Comparison of ENCODE assay signal across 31 cellular contexts in genomic region chr3:42658771-42659390, GRCh38. TPM values are rescaled to one million over a fixed set of nuclear protein-coding genes. Genes with fewer than 3 reads are reported as not detected.
DNase-seq lines count a peak whose midpoint lies in the region; ATAC-seq and TF ChIP-seq lines count a peak whose summit lies in the region.
"Had no signal": no experiment of that assay in that cellular context is flagged by ENCODE, and none has a peak within 500 bp of the region (broad histone marks: within the 10 kb centered on the region; RNA-seq: fewer than 3 reads in every experiment).

No MANE protein-coding gene starts in this region.

- H3K4me3 ChIP-seq in gastroesophageal sphincter (no peak overlapping the region), tibial nerve (no peak overlapping the region)
- H3K4me3 ChIP-seq: cardiac muscle cell, thyroid gland had no signal

- no peak for DNase-seq in activated CD8-positive, alpha-beta T cell treated with anti-CD3 and anti-CD28 coated beads, Interleukin-2, amount 10 ng/mL, durations not matched to agents 7 days and 5 days
- no peak for DNase-seq in activated CD8-positive, alpha-beta T cell treated with anti-CD3 and anti-CD28 coated beads for 36 hours
- DNase-seq in RWPE1 (ENCODE audit: low spot score) (no peak), substantia nigra (lab: John Stamatoyannopoulos, UW) (peak in 1 of 49 donors; percentile 80), AG08395 (ENCODE audit: low spot score) (no peak), tibial nerve (ENCODE audit: low spot score in 2 of 2) (no peak)
- DNase-seq: activated CD4-positive, alpha-beta T cell treated with anti-CD3 and anti-CD28 coated beads for 48 hours; activated naive CD4-positive, alpha-beta T cell treated with anti-CD3 and anti-CD28 coated beads, Interleukin-2, amount 10 ng/mL, durations not matched to agents 7 days and 5 days; amniotic stem cell; COR-L47; dermis blood vessel endothelial cell; DMS79 treated with DMSO at 0.1 percent for 48 hours; naive thymus-derived CD8-positive, alpha-beta T cell; NCI-H1048; NCI-H187 treated with DMSO at 0.1 percent for 48 hours; NCI-H524 treated with DMSO at 0.1 percent for 48 hours; RPMI8226; stimulated activated CD4-positive, alpha-beta T cell treated with anti-CD3 and anti-CD28 coated beads, Interleukin-4, amount 100 ng/mL, for 4 hours; stimulated activated naive CD4-positive, alpha-beta T cell; thyroid gland had no signal

- H3K27ac Mint-ChIP-seq in activated CD8-positive, alpha-beta T cell treated with anti-CD3 and anti-CD28 coated beads, Interleukin-2, amount 10 ng/mL, durations not matched to agents 7 days and 5 days, result peak overlapping the region; percentile 39
- no peak overlapping the region for H3K27ac Mint-ChIP-seq in activated CD8-positive, alpha-beta T cell treated with anti-CD3 and anti-CD28 coated beads for 36 hours
- H3K27ac Mint-ChIP-seq: activated naive CD4-positive, alpha-beta T cell treated with anti-CD3 and anti-CD28 coated beads, Interleukin-2, amount 10 ng/mL, durations not matched to agents 7 days and 5 days; T-helper 2 cell treated with Interferon-gamma antibody and Interleukin-4, amounts not matched to agents 5 μg/mL and 100 μg/mL, for 36 hours had no signal

- no peak for TF ChIP-seq CTCF in activated CD8-positive, alpha-beta T cell treated with anti-CD3 and anti-CD28 coated beads for 36 hours (IDR thresholded peaks at IDR 0.05)
- TF ChIP-seq CTCF in RWPE1 (conservative IDR thresholded peaks at IDR 0.05; ENCODE audit: low read depth) (no peak), gastroesophageal sphincter (IDR thresholded peaks at IDR 0.05) (no peak), tibial nerve (IDR thresholded peaks at IDR 0.05) (no peak)

- H3K36me3 Mint-ChIP-seq in activated CD8-positive, alpha-beta T cell treated with anti-CD3 and anti-CD28 coated beads, Interleukin-2, amount 10 ng/mL, durations not matched to agents 7 days and 5 days (ENCODE audit: low read depth), result no peaks in the 10 kb centered on the region
- H3K36me3 Mint-ChIP-seq in activated CD8-positive, alpha-beta T cell treated with anti-CD3 and anti-CD28 coated beads for 36 hours (ENCODE audit: low read depth), result no peaks in the 10 kb centered on the region
- H3K36me3 Mint-ChIP-seq: activated naive CD4-positive, alpha-beta T cell treated with anti-CD3 and anti-CD28 coated beads, Interleukin-2, amount 10 ng/mL, durations not matched to agents 7 days and 5 days; naive thymus-derived CD8-positive, alpha-beta T cell had no signal

- intact Hi-C loops in activated CD8-positive, alpha-beta T cell treated with anti-CD3 and anti-CD28 coated beads for 36 hours (cut with micrococcal nuclease), result no loop called here

- no peaks in the 10 kb centered on the region for H3K27me3 Mint-ChIP-seq in activated CD8-positive, alpha-beta T cell treated with anti-CD3 and anti-CD28 coated beads, Interleukin-2, amount 10 ng/mL, durations not matched to agents 7 days and 5 days (ENCODE audit: low read depth)
- no peaks in the 10 kb centered on the region for H3K27me3 Mint-ChIP-seq in activated CD8-positive, alpha-beta T cell treated with anti-CD3 and anti-CD28 coated beads for 36 hours
- H3K27me3 Mint-ChIP-seq: naive thymus-derived CD8-positive, alpha-beta T cell had no signal

- 55 to 60% methylated on average over 4 to 12 of the region's 22 CpGs for WGBS in gastroesophageal sphincter (ENCODE audit: low coverage in 1 of 2), 2 donors
- 65 to 71% methylated on average over 22 of the region's 22 CpGs for WGBS in tibial nerve, 2 donors

- H3K9me3 Mint-ChIP-seq in activated CD8-positive, alpha-beta T cell treated with anti-CD3 and anti-CD28 coated beads, Interleukin-2, amount 10 ng/mL, durations not matched to agents 7 days and 5 days (ENCODE audit: insufficient read depth), result no peaks in the 10 kb centered on the region
- H3K9me3 Mint-ChIP-seq in activated CD8-positive, alpha-beta T cell treated with anti-CD3 and anti-CD28 coated beads for 36 hours, result no peaks in the 10 kb centered on the region
- H3K9me3 Mint-ChIP-seq: activated naive CD4-positive, alpha-beta T cell treated with anti-CD3 and anti-CD28 coated beads, Interleukin-2, amount 10 ng/mL, durations not matched to agents 7 days and 5 days; naive thymus-derived CD8-positive, alpha-beta T cell; T-helper 2 cell treated with Interferon-gamma antibody and Interleukin-4, amounts not matched to agents 5 μg/mL and 100 μg/mL, for 36 hours had no signal

- no peak overlapping the region for H3K4me3 Mint-ChIP-seq in activated CD8-positive, alpha-beta T cell treated with anti-CD3 and anti-CD28 coated beads, Interleukin-2, amount 10 ng/mL, durations not matched to agents 7 days and 5 days
- H3K4me3 Mint-ChIP-seq in activated CD8-positive, alpha-beta T cell treated with anti-CD3 and anti-CD28 coated beads for 36 hours, result no peak overlapping the region
- H3K4me3 Mint-ChIP-seq: activated naive CD4-positive, alpha-beta T cell treated with anti-CD3 and anti-CD28 coated beads, Interleukin-2, amount 10 ng/mL, durations not matched to agents 7 days and 5 days; naive thymus-derived CD8-positive, alpha-beta T cell; T-helper 2 cell treated with Interferon-gamma antibody and Interleukin-4, amounts not matched to agents 5 μg/mL and 100 μg/mL, for 36 hours had no signal

- CTCF ChIA-PET in activated CD8-positive, alpha-beta T cell treated with anti-CD3 and anti-CD28 coated beads, Interleukin-2, amount 10 ng/mL, durations not matched to agents 7 days and 5 days (lab: Charles Lee), result no interaction called here
- CTCF ChIA-PET in activated CD8-positive, alpha-beta T cell treated with anti-CD3 and anti-CD28 coated beads for 36 hours (lab: Charles Lee), result no interaction called here
- CTCF ChIA-PET in RWPE1 (lab: Yijun Ruan, JAX), result interaction anchor here (0.6 kb wide), 1 partner anchor 28 kb away, joined by 3 read pairs; no protein-coding TSS in a partner anchor

- TF ChIP-seq POLR2A in gastroesophageal sphincter (IDR thresholded peaks at IDR 0.05) (no peak), tibial nerve (IDR thresholded peaks at IDR 0.05) (no peak)

- no peak for ATAC-seq in activated CD8-positive, alpha-beta T cell treated with anti-CD3 and anti-CD28 coated beads, Interleukin-2, amount 10 ng/mL, durations not matched to agents 7 days and 5 days
- no peak for ATAC-seq in activated CD8-positive, alpha-beta T cell treated with anti-CD3 and anti-CD28 coated beads for 36 hours
- ATAC-seq in gastroesophageal sphincter, result no peak
- ATAC-seq in HG03354 (IDR thresholded peaks at IDR 0.05; ENCODE audit: poor library complexity, severe bottlenecking, unreplicated experiment), result no peak
- ATAC-seq: naive thymus-derived CD8-positive, alpha-beta T cell had no signal

- H3K4me1 ChIP-seq in gastroesophageal sphincter (peaks cover 0 to 62% (median 21%) of the 10 kb centered on the region in 3 donors), tibial nerve (peaks cover 0 to 53% (median 4%) of the 10 kb centered on the region in 4 donors)

- no peak for TF ChIP-seq EP300 in gastroesophageal sphincter (IDR thresholded peaks at IDR 0.05)
- TF ChIP-seq EP300 in tibial nerve (IDR thresholded peaks at IDR 0.05), result no peak

- POLR2A ChIA-PET in activated CD8-positive, alpha-beta T cell treated with anti-CD3 and anti-CD28 coated beads, Interleukin-2, amount 10 ng/mL, durations not matched to agents 7 days and 5 days (lab: Charles Lee), result no interaction called here
- POLR2A ChIA-PET in activated CD8-positive, alpha-beta T cell treated with anti-CD3 and anti-CD28 coated beads for 36 hours (lab: Charles Lee), result no interaction called here
- POLR2A ChIA-PET in RWPE1 (lab: Yijun Ruan, JAX; ENCODE audit: low non-redundant PET), result no interaction called here

- H3K4me1 Mint-ChIP-seq in activated CD8-positive, alpha-beta T cell treated with anti-CD3 and anti-CD28 coated beads, Interleukin-2, amount 10 ng/mL, durations not matched to agents 7 days and 5 days (ENCODE audit: low read depth), result peaks cover 1% of the 10 kb centered on the region
- H3K4me1 Mint-ChIP-seq in activated CD8-positive, alpha-beta T cell treated with anti-CD3 and anti-CD28 coated beads for 36 hours (ENCODE audit: low read depth), result no peaks in the 10 kb centered on the region

- H3K36me3 ChIP-seq in gastroesophageal sphincter (peaks cover 0 to 40% of the 10 kb centered on the region in 2 donors), tibial nerve (peaks cover 0 to 62% (median 0%) of the 10 kb centered on the region in 3 donors)

- H3K27me3 ChIP-seq in gastroesophageal sphincter, result no peaks in the 10 kb centered on the region
- H3K27me3 ChIP-seq in tibial nerve, result no peaks in the 10 kb centered on the region
- H3K27me3 ChIP-seq: cardiac muscle cell, thyroid gland had no signal

- peak overlapping the region; percentile 86 for H3K27ac ChIP-seq in RWPE1
- H3K27ac ChIP-seq in gastroesophageal sphincter, result peak overlapping the region in 3 of 4 donors; percentile 44 to 57 (median 50)
- H3K27ac ChIP-seq in substantia nigra (ENCODE audit: low read depth, low read length, poor library complexity, severe bottlenecking), result peak overlapping the region; percentile 97
- H3K27ac ChIP-seq in tibial nerve, result peak overlapping the region in 2 of 4 donors; percentile 67 to 95
- H3K27ac ChIP-seq: cardiac muscle cell, thyroid gland, VCaP had no signal

- H3K9me3 ChIP-seq in gastroesophageal sphincter, result no peaks in the 10 kb centered on the region
- H3K9me3 ChIP-seq in tibial nerve, result no peaks in the 10 kb centered on the region
- H3K9me3 ChIP-seq: SK-N-SH, thyroid gland had no signal

RNA-seq across cellular contexts. Expression of gene ZBTB47, which starts 5.4 kb away (rescaled TPM):
- total RNA-seq in activated CD8-positive, alpha-beta T cell treated with anti-CD3 and anti-CD28 coated beads, Interleukin-2, amount 10 ng/mL, durations not matched to agents 7 days and 5 days, result under 1 TPM; 0.18 to 0.34 TPM
- total RNA-seq in activated CD8-positive, alpha-beta T cell treated with anti-CD3 and anti-CD28 coated beads for 36 hours, result under 1 TPM; 0.43 to 0.45 TPM
- total RNA-seq in gastroesophageal sphincter (100 to 1,000 TPM in 3 of 4 donors, 10 to 100 TPM in 1; 86.8 to 152 (median 110) TPM), tibial nerve (10 to 100 TPM; 44.6 to 81.3 (median 60.3) TPM)

RNA-seq across cellular contexts. Expression of gene KLHL40, which starts 26.5 kb away (rescaled TPM):
- not detected for total RNA-seq in activated CD8-positive, alpha-beta T cell treated with anti-CD3 and anti-CD28 coated beads, Interleukin-2, amount 10 ng/mL, durations not matched to agents 7 days and 5 days
- total RNA-seq in activated CD8-positive, alpha-beta T cell treated with anti-CD3 and anti-CD28 coated beads for 36 hours, result not detected
- total RNA-seq in gastroesophageal sphincter, result not detected
- under 1 TPM in 1 of 4 donors, not detected in 3; 0.42 TPM for total RNA-seq in tibial nerve
- total RNA-seq: fibroblast of lung; glomerular endothelial cell; H4; mesenteric fat pad; naive thymus-derived CD8-positive, alpha-beta T cell; thyroid gland had no signal

RNA-seq across cellular contexts. Expression of gene HHATL, which starts 43.7 kb away (rescaled TPM):
- not detected for total RNA-seq in activated CD8-positive, alpha-beta T cell treated with anti-CD3 and anti-CD28 coated beads, Interleukin-2, amount 10 ng/mL, durations not matched to agents 7 days and 5 days
- total RNA-seq in activated CD8-positive, alpha-beta T cell treated with anti-CD3 and anti-CD28 coated beads for 36 hours, result not detected
- total RNA-seq in gastroesophageal sphincter (1 to 10 TPM in 1 of 4 donors, under 1 TPM in 1, not detected in 2; 0.23 to 1.2 TPM), tibial nerve (1 to 10 TPM in 1 of 4 donors, not detected in 3; 3.5 TPM)
- total RNA-seq: dermis blood vessel endothelial cell; fibroblast of lung; glomerular endothelial cell; H4; naive thymus-derived CD8-positive, alpha-beta T cell; omental fat pad had no signal

RNA-seq across cellular contexts. Expression of gene NKTR, which starts 58.4 kb away (rescaled TPM):
- total RNA-seq in activated CD8-positive, alpha-beta T cell treated with anti-CD3 and anti-CD28 coated beads, Interleukin-2, amount 10 ng/mL, durations not matched to agents 7 days and 5 days, result 10 to 100 TPM; 85.9 to 90.3 TPM
- 10 to 100 TPM; 63.4 to 65.9 TPM for total RNA-seq in activated CD8-positive, alpha-beta T cell treated with anti-CD3 and anti-CD28 coated beads for 36 hours
- total RNA-seq in gastroesophageal sphincter, result 100 to 1,000 TPM in 1 of 4 donors, 10 to 100 TPM in 3; 17.9 to 134 (median 56.3) TPM
- 100 to 1,000 TPM; 122 to 175 (median 146) TPM for total RNA-seq in tibial nerve

Comparison
In these comparisons a context has a peak if more than half of its experiments do, and no peak if none do; other contexts are left out.
1. RNA of gene ZBTB47, which starts 5.4 kb away (total RNA-seq): 86.8 to 152 TPM in gastroesophageal sphincter and 44.6 to 81.3 TPM in tibial nerve; 0.43 to 0.45 TPM in activated CD8-positive, alpha-beta T cell treated with anti-CD3 and anti-CD28 coated beads for 36 hours and 0.18 to 0.34 TPM in activated CD8-positive, alpha-beta T cell treated with anti-CD3 and anti-CD28 coated beads, Interleukin-2, amount 10 ng/mL, durations not matched to agents 7 days and 5 days; every median in the first group is over 10 times any median in the second.